In genomic region chr7:106618480-106618879, GRCh38 we compare ENCODE assay signal across 19 cellular contexts. TPM values are rescaled to one million over a fixed set of nuclear protein-coding genes. Genes with fewer than 3 reads are reported as not detected.
DNase-seq lines count a peak whose midpoint lies in the region; TF ChIP-seq lines count a peak whose summit lies in the region.
"Had no signal": no experiment of that assay in that cellular context is flagged by ENCODE, and none has a peak within 500 bp of the region (broad histone marks: within the 10 kb centered on the region; RNA-seq: fewer than 3 reads in every experiment).

No MANE protein-coding gene starts in this region.

- peaks cover 8% of the 10 kb centered on the region for H3K36me3 Mint-ChIP-seq in mesothelial cell of epicardium

- peaks cover 34% of the 10 kb centered on the region for H3K9me3 Mint-ChIP-seq in mesothelial cell of epicardium

- no peak overlapping the region for H3K4me3 ChIP-seq in choroid plexus epithelial cell (ENCODE audit: low read depth, low read length)
- H3K4me3 ChIP-seq: BLaER1, colonic mucosa, pancreas, thyroid gland had no signal

- H3K27ac Mint-ChIP-seq in mesothelial cell of epicardium: peak overlapping the region; percentile 83
- H3K27ac Mint-ChIP-seq: activated CD4-positive, alpha-beta T cell treated with anti-CD3 and anti-CD28 coated beads for 36 hours; activated naive CD8-positive, alpha-beta T cell; T-helper 1 cell treated with Interleukin-12 subunit alpha and Interleukin-12 subunit beta and Interleukin-4 antibody, amounts not matched to agents 30 μg/mL and 1 μg/mL, for 36 hours had no signal

- DNase-seq in DMS 273 treated with DMSO at 0.1 percent for 48 hours (lab: John Stamatoyannopoulos, UW) (peak; percentile 13), NCI-H226 (peak; percentile 62), choroid plexus epithelial cell (ENCODE audit: low read depth) (peak; percentile 90), mesothelial cell of epicardium (ENCODE audit: low spot score in 2 of 2, unreplicated experiment in 2 of 2) (no peak), DMS79 (lab: John Stamatoyannopoulos, UW) (no peak), mucosa of gallbladder (ENCODE audit: low spot score) (no peak), KG1 (lab: John Stamatoyannopoulos, UW) (no peak)
- DNase-seq in activated T-cell treated with anti-CD3 and anti-CD28 coated beads, Interleukin-2, amount 50 U/mL, for 1 hour: no peak
- DNase-seq: activated CD4-positive, alpha-beta T cell treated with anti-CD3 and anti-CD28 coated beads for 36 hours; activated T-cell treated with anti-CD3 and anti-CD28 coated beads for 4 hours; colonic mucosa; DMS79 treated with DMSO at 0.1 percent for 48 hours; NCI-H1092; NCI-H345; pancreas; thyroid gland had no signal

- no peaks in the 10 kb centered on the region for H3K27me3 Mint-ChIP-seq in mesothelial cell of epicardium (ENCODE audit: low read depth)

- TF ChIP-seq CTCF in choroid plexus epithelial cell (conservative IDR thresholded peaks at IDR 0.05; ENCODE audit: low read depth, low read length) (no peak), mesothelial cell of epicardium (IDR thresholded peaks at IDR 0.05; ENCODE audit: unreplicated experiment) (no peak)

- H3K4me1 Mint-ChIP-seq in mesothelial cell of epicardium: peaks cover 43% of the 10 kb centered on the region
- H3K4me1 Mint-ChIP-seq: activated CD4-positive, alpha-beta T cell treated with anti-CD3 and anti-CD28 coated beads for 36 hours had no signal

- H3K4me3 Mint-ChIP-seq in mesothelial cell of epicardium: no peak overlapping the region
- H3K4me3 Mint-ChIP-seq: activated CD4-positive, alpha-beta T cell treated with anti-CD3 and anti-CD28 coated beads for 36 hours; activated naive CD8-positive, alpha-beta T cell; T-helper 1 cell treated with Interleukin-12 subunit alpha and Interleukin-12 subunit beta and Interleukin-4 antibody, amounts not matched to agents 30 μg/mL and 1 μg/mL, for 36 hours had no signal

RNA-seq across cellular contexts. Expression of gene CCDC71L, which starts 42.5 kb away (rescaled TPM):
- total RNA-seq in mesothelial cell of epicardium: 21.9 to 23.3 TPM (median 22.5 TPM) in 3 replicates
- total RNA-seq in mucosa of gallbladder: 20.4 TPM

Comparison
In these comparisons a context has a peak if more than half of its experiments do, and no peak if none do; other contexts are left out.
1. DNase-seq: peak in DMS 273 treated with DMSO at 0.1 percent for 48 hours (single experiment), NCI-H226 (single experiment) and choroid plexus epithelial cell (single experiment); none in mesothelial cell of epicardium (0 of 2), activated T-cell treated with anti-CD3 and anti-CD28 coated beads, Interleukin-2, amount 50 U/mL, for 1 hour (single experiment), DMS79 (single experiment), mucosa of gallbladder (single experiment) and KG1 (single experiment).